8 cellular contexts compared by ENCODE assay signal in the genomic region with DNA sequence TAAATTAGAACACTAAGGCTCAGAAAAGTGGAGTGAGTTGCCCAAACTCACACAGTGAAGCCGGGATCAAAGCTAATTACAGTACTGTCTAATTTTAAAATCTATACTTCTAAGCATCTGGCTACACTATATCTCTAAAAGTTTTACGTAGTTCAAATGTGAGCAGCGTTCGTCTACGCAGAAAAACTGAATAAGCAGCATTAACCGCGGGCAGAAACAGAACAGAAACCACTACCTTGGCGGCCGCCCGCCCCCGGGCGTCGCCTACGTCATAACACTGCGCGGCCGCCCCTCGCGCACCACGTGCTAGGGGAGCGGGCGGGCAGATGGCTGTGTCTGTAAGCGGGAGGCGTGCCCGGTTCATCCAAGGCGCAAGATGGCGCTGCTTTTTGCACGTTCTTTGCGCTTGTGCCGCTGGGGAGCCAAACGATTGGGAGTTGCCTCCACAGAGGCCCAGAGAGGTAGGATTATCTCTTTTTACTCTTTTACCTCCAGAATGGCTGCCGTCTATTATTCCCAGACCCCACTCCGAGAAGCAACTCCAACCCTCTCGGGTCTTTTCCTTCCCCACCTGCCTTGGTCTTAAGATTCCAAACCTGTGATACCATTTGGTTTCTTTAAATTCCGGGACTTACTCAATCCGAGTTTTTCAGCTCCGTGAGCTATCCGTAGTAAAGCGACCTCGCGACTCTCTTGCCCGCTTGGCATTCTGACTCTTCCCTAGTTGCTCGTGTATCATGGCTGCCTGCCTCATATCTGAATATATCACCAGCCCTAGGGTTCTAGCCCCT. TPM values are rescaled to one million over a fixed set of nuclear protein-coding genes. Genes with fewer than 3 reads are reported as not detected.
DNase-seq lines count a peak whose midpoint lies in the region; ATAC-seq and TF ChIP-seq lines count a peak whose summit lies in the region.

TSS of gene SPRYD4 (plus strand) at position 363 of the 791 bp plus-strand sequence. CDS start at position 377, 14 bp downstream.

- H3K36me3 Mint-ChIP-seq in chondrocyte (ENCODE audit: low read depth), result no peaks in the 10 kb centered on the region

- H3K27me3 Mint-ChIP-seq in chondrocyte (ENCODE audit: low read depth), result no peaks in the 10 kb centered on the region

- DNase-seq in AML-193 (lab: John Stamatoyannopoulos, UW) (peak; percentile 83 to 91), NCI-H446 treated with DMSO at 0.1 percent for 48 hours (lab: John Stamatoyannopoulos, UW) (peak; percentile 86), chondrocyte (ENCODE audit: low spot score) (peak; percentile 96), left colon (peak; percentile 92 to 95)
- DNase-seq in activated CD4-positive, alpha-beta T cell treated with anti-CD3 and anti-CD28 coated beads for 1 hour, result peak; percentile 94
- DNase-seq in stimulated activated CD4-positive, alpha-beta T cell treated with anti-CD3 and anti-CD28 coated beads, Interleukin-1b, Interleukin-23, amount 100 ng/mL, for 4 hours (ENCODE audit: low read depth in 2 of 2), result peak; percentile 88 to 92

- no peaks in the 10 kb centered on the region for H3K9me3 Mint-ChIP-seq in chondrocyte (ENCODE audit: low read depth)

- intact Hi-C loops in left colon (cut with DNase I, micrococcal nuclease), result loop anchor here in 1 of 2 donors (10.0 kb wide), 1 partner anchor 154 kb away; the partner anchor contains the start of gene CNPY2

- peak; percentile 74 for TF ChIP-seq CTCF in chondrocyte (IDR thresholded peaks at IDR 0.05)

- peak within 1 kb of the TSS; percentile 97 for H3K4me3 Mint-ChIP-seq in chondrocyte (ENCODE audit: unreplicated experiment)

- H3K27ac Mint-ChIP-seq in chondrocyte (ENCODE audit: unreplicated experiment), result peak within 1 kb of the TSS; percentile 96

- TF ChIP-seq POLR2A in GM19099 (IDR thresholded peaks at IDR 0.05; ENCODE audit: extremely low read depth, insufficient read length, low read depth), result peak; percentile 97

- peak; percentile 73 for ATAC-seq in HG03378 (IDR thresholded peaks at IDR 0.05; ENCODE audit: unreplicated experiment)
- ATAC-seq in left colon, result peak; percentile 96

- peaks cover 21% of the 10 kb centered on the region for H3K4me1 Mint-ChIP-seq in chondrocyte (ENCODE audit: low read depth)

RNA-seq across cellular contexts. Expression of gene SPRYD4, which starts in this region (rescaled TPM):
- total RNA-seq in chondrocyte (1.5 to 2.7 TPM (median 1.6 TPM) in 3 replicates), left colon (1 to 10 TPM; 3.9 to 5.2 TPM)

Comparison
In these comparisons a context has a peak if more than half of its experiments do, and no peak if none do; other contexts are left out.
1. Peak in every context shown above with its lines: DNase-seq and ATAC-seq.